ENCODE assay signal across 8 cellular contexts in genomic region chr1:156860639-156861423, GRCh38. TPM values are rescaled to one million over a fixed set of nuclear protein-coding genes. Genes with fewer than 3 reads are reported as not detected.
A peak's percentile ranks its signal among the peaks of the same experiment; 100 is the strongest.
DNase-seq lines count a peak whose midpoint lies in the region; ATAC-seq, FAIRE-seq and TF ChIP-seq lines count a peak whose summit lies in the region.

NTRK1 (plus strand) TSS chr1:156860865; CDS start chr1:156860935, 70 bp downstream.

- no peak within 1 kb of the TSS for H2BK120ac ChIP-seq in mesendoderm (ENCODE audit: low read depth, low read length)

- peaks cover 31% of the 10 kb centered on the region for H3K27me3 ChIP-seq in mesendoderm (ENCODE audit: insufficient read depth, low read length, poor library complexity)

- H3K23ac ChIP-seq in mesendoderm (ENCODE audit: low read length) = no peak within 1 kb of the TSS

- no peak within 1 kb of the TSS for H2AK5ac ChIP-seq in mesendoderm (ENCODE audit: low read length)

- no peak within 1 kb of the TSS for H2BK15ac ChIP-seq in mesendoderm (replicated peaks; ENCODE audit: low read depth)

- DNase-seq in GM12892 (ENCODE audit: insufficient read length) = peak; percentile 77
- peak; percentile 81 for DNase-seq in NCI-H2171 (lab: John Stamatoyannopoulos, UW)
- peak; percentile 47 for DNase-seq in activated CD4-positive, CD25-positive, alpha-beta regulatory T cell treated with anti-CD3 and anti-CD28 coated beads, Interleukin-2, amount 50 U/mL, for 72 hours
- peak; percentile 48 for DNase-seq in dermis blood vessel endothelial cell
- peak; percentile 67 for DNase-seq in mesendoderm
- DNase-seq in stimulated activated naive CD8-positive, alpha-beta T cell treated with anti-CD3 and anti-CD28 coated beads, Interleukin-15, amount 100 ng/mL, for 72 hours = peak; percentile 50 to 60

- no peaks in the 10 kb centered on the region for H3K36me3 ChIP-seq in mesendoderm (ENCODE audit: control insufficient read depth, insufficient read depth, low read length)

- H3K27me3 Mint-ChIP-seq in stimulated activated naive CD8-positive, alpha-beta T cell treated with anti-CD3 and anti-CD28 coated beads, Interleukin-15, amount 100 ng/mL, for 72 hours = peaks cover 85% of the 10 kb centered on the region

- H4K5ac ChIP-seq in mesendoderm (ENCODE audit: low read length) = no peak within 1 kb of the TSS

- no peak within 1 kb of the TSS for H4K8ac ChIP-seq in mesendoderm (ENCODE audit: low read depth, low read length)

- H3K4me3 Mint-ChIP-seq in stimulated activated naive CD8-positive, alpha-beta T cell treated with anti-CD3 and anti-CD28 coated beads, Interleukin-15, amount 100 ng/mL, for 72 hours = peak within 1 kb of the TSS; percentile 75 to 83

- no peak within 1 kb of the TSS for H3K27ac ChIP-seq in mesendoderm (ENCODE audit: low read depth, low read length)

- FAIRE-seq in GM12892 (lab: Jason Lieb, UNC) = no peak

- peak within 1 kb of the TSS; percentile 23 for H3K4me3 ChIP-seq in mesendoderm (ENCODE audit: low read length)

- peak; percentile 76 for ATAC-seq in stimulated activated naive CD8-positive, alpha-beta T cell treated with anti-CD3 and anti-CD28 coated beads, Interleukin-15, amount 100 ng/mL, for 72 hours
- ATAC-seq in HG02884 (IDR thresholded peaks at IDR 0.05; ENCODE audit: unreplicated experiment) = no peak
- ATAC-seq in GM21825 (IDR thresholded peaks at IDR 0.05; ENCODE audit: unreplicated experiment) = no peak

- H3K79me1 ChIP-seq in mesendoderm (ENCODE audit: low read length) = peaks cover 3% of the 10 kb centered on the region

- H2BK5ac ChIP-seq in mesendoderm (ENCODE audit: low read length) = no peak within 1 kb of the TSS

- H3K4ac ChIP-seq in mesendoderm (ENCODE audit: low read depth, low read length) = no peak within 1 kb of the TSS

- peak within 1 kb of the TSS; percentile 78 for H3K56ac ChIP-seq in mesendoderm (ENCODE audit: low read length)

- peaks cover 69% of the 10 kb centered on the region for H3K4me1 Mint-ChIP-seq in stimulated activated naive CD8-positive, alpha-beta T cell treated with anti-CD3 and anti-CD28 coated beads, Interleukin-15, amount 100 ng/mL, for 72 hours

- peak within 1 kb of the TSS; percentile 63 for H3K4me2 ChIP-seq in mesendoderm (ENCODE audit: low read length)

- peak within 1 kb of the TSS in 1 of 2 donors; percentile 21 for H3K27ac Mint-ChIP-seq in stimulated activated naive CD8-positive, alpha-beta T cell treated with anti-CD3 and anti-CD28 coated beads, Interleukin-15, amount 100 ng/mL, for 72 hours

- no peaks in the 10 kb centered on the region for H3K79me2 ChIP-seq in mesendoderm (ENCODE audit: control insufficient read depth, insufficient read depth, low read length)

- H3K9ac ChIP-seq in mesendoderm (ENCODE audit: low read length) = peak within 1 kb of the TSS; percentile 57

- WGBS in mesendoderm (ENCODE audit: extremely low coverage, insufficient coverage, low lambda C conversion rate) = no CpG with 5 or more reads among the region's 69 CpGs

- no peak within 1 kb of the TSS for H3K18ac ChIP-seq in mesendoderm (ENCODE audit: low read length)

- peaks cover 10% of the 10 kb centered on the region for H3K4me1 ChIP-seq in mesendoderm (ENCODE audit: control insufficient read depth, low read depth, low read length)

- TF ChIP-seq POLR2A in GM12892 (IDR thresholded peaks at IDR 0.05; ENCODE audit: low read depth, low read length) = no peak

- H3K9me3 Mint-ChIP-seq in stimulated activated naive CD8-positive, alpha-beta T cell treated with anti-CD3 and anti-CD28 coated beads, Interleukin-15, amount 100 ng/mL, for 72 hours = no peaks in the 10 kb centered on the region

RNA-seq across cellular contexts. Expression of gene NTRK1, which starts in this region (rescaled TPM):
- polyA plus RNA-seq in GM12892 (2012; ENCODE audit: missing spikeins) = not detected
- total RNA-seq in dermis blood vessel endothelial cell = not detected in 2 replicates
- 0.04 TPM for polyA plus RNA-seq in mesendoderm (2013, experiment 1 of 2)
- 0.03 TPM for polyA plus RNA-seq in mesendoderm (2013, experiment 2 of 2)

Comparison
In these comparisons a context has a peak if more than half of its experiments do, and no peak if none do; other contexts are left out.
1. Peak in DNase-seq in dermis blood vessel endothelial cell; RNA of the gene not detected or under 1 TPM.